25 cellular contexts compared by ENCODE assay signal in genomic region chr12:118212627-118213026, GRCh38.
DNase-seq lines count a peak whose midpoint lies in the region; ATAC-seq, FAIRE-seq and TF ChIP-seq lines count a peak whose summit lies in the region.
"Had no signal": no experiment of that assay in that cellular context is flagged by ENCODE, and none has a peak within 500 bp of the region (broad histone marks: within the 10 kb centered on the region; RNA-seq: fewer than 3 reads in every experiment).

No MANE protein-coding gene starts in this region.

- DNase-seq in HEK293T (ENCODE audit: extremely low spot score) (no peak), NCI-H2227 (lab: John Stamatoyannopoulos, UW; ENCODE audit: unreplicated experiment) (peak; percentile 68), K562 (ENCODE audit: extremely low read depth in 1 of 4, low spot score in 3 of 4) (no peak), urothelium cell line (ENCODE audit: low spot score) (no peak), hypothalamus (lab: John Stamatoyannopoulos, UW) (no peak), medulla oblongata (ENCODE audit: extremely low spot score) (no peak)
- DNase-seq: 8988T; ACHN; BE2C; C1 segment of cervical spinal cord; CD4-positive, alpha-beta memory T cell; CD4-positive, CD25-positive, alpha-beta regulatory T cell; CD8-positive, alpha-beta memory T cell; COR-L47; DMS 273 treated with DMSO at 0.1 percent for 48 hours; DMS53; DMS79; DND-41; EL; GDM1 had no signal

- TF ChIP-seq EP300 in K562 (IDR thresholded peaks at IDR 0.05; ENCODE audit: low read length), result no peak

- no peak overlapping the region for H3K9ac ChIP-seq in K562 (ENCODE audit: insufficient read depth in 1 of 2, low read depth in 2 of 2, low read length in 2 of 2)
- H3K9ac ChIP-seq: BLaER1 had no signal

- no peak overlapping the region for H3K4me2 ChIP-seq in K562 (ENCODE audit: insufficient read depth, low read length)
- H3K4me2 ChIP-seq: BLaER1 had no signal

- no peak for FAIRE-seq in K562 (lab: Jason Lieb, UNC)
- no peak for FAIRE-seq in urothelium cell line (lab: Jason Lieb, UNC)
- FAIRE-seq: A204.1, GM12878, GM12892, GM18507 had no signal

- no peak overlapping the region for H3K4me3 ChIP-seq in K562
- H3K4me3 ChIP-seq: BLaER1, GM12878 had no signal

- H2AFZ ChIP-seq in K562 (ENCODE audit: low read depth, low read length), result no peak overlapping the region

- no peak for TF ChIP-seq RAD21 in K562 (CRISPR knock-in tag; conservative IDR thresholded peaks at IDR 0.05 in 1 of 2, IDR thresholded peaks at IDR 0.05 in 1 of 2)

- CTCF ChIA-PET in HEK293T (lab: Yijun Ruan, JAX) (no interaction called here), K562 (lab: Yijun Ruan, JAX; ENCODE audit: low intra/inter-chr PET ratio) (no interaction called here)

- H4K20me1 ChIP-seq in K562 (replicated peaks; ENCODE audit: control insufficient read depth, insufficient read depth, low read length), result no peaks in the 10 kb centered on the region
- H4K20me1 ChIP-seq: BLaER1 had no signal

- TF ChIP-seq POLR2A in K562 (conservative IDR thresholded peaks at IDR 0.05), result no peak

- no peaks in the 10 kb centered on the region for H3K79me2 ChIP-seq in K562 (ENCODE audit: control insufficient read depth, insufficient read depth, low read length)

- intact Hi-C loops in K562 (cut with micrococcal nuclease), result no loop called here

- H3K27ac ChIP-seq in K562 (ENCODE audit: extremely low read depth, low read depth, low read length), result no peak overlapping the region
- H3K27ac ChIP-seq: BLaER1 had no signal

- no peaks in the 10 kb centered on the region for H3K9me1 ChIP-seq in K562 (ENCODE audit: control insufficient read depth, insufficient read depth, low read length)

- TF ChIP-seq CTCF in K562 (IDR thresholded peaks at IDR 0.05 in 2 of 3, conservative IDR thresholded peaks at IDR 0.05 in 1 of 3; ENCODE audit: insufficient read depth in 2 of 3, low read depth in 1 of 3, low read length in 3 of 3), result no peak

- no TSS peak for BruUV-seq in K562 (replicated peaks; lab: Mats Ljungman, UMichigan)

- no peaks in the 10 kb centered on the region for H3K4me1 ChIP-seq in K562 (replicated peaks in 1 of 2; ENCODE audit: control insufficient read depth in 2 of 2, insufficient read depth in 2 of 2, low read length in 2 of 2)
- H3K4me1 ChIP-seq: BE2C, BLaER1 had no signal

- peaks cover 36% of the 10 kb centered on the region; the same call in 2 of the 3 replicates for H3K36me3 ChIP-seq in K562 (ENCODE audit: control insufficient read depth, insufficient read depth, low read length)
- H3K36me3 ChIP-seq: BE2C had no signal

- no peak for ATAC-seq in K562
- ATAC-seq: GM12878 had no signal

- POLR2A ChIA-PET in HEK293T (lab: Yijun Ruan, JAX) (no interaction called here), K562 (lab: Yijun Ruan, JAX) (no interaction called here)

- in situ Hi-C loops in K562 (cut with MboI), result no loop called here

- 47% methylated on average over 2 of the region's 2 CpGs for WGBS in K562 (ENCODE audit: insufficient coverage, low coverage, missing lambda C conversion rate)

- H3K27me3 ChIP-seq in K562 (ENCODE audit: control insufficient read depth in 2 of 2, insufficient read depth in 2 of 2, low read length in 2 of 2), result no peaks in the 10 kb centered on the region
- H3K27me3 ChIP-seq: BE2C, BLaER1 had no signal

- no peaks in the 10 kb centered on the region for H3K9me3 ChIP-seq in K562 (replicated peaks; ENCODE audit: control insufficient read depth, insufficient read depth, low read depth, low read length)
- H3K9me3 ChIP-seq: BE2C, BLaER1 had no signal

TF ChIP-seq in HEK293T, 16 proteins besides CTCF, POLR2A, EP300 and RAD21:
- TF ChIP-seq PKNOX1 (IDR thresholded peaks at IDR 0.05) (peak; percentile 53), SP1 (IDR thresholded peaks at IDR 0.05) (no peak)
TF ChIP-seq in HEK293T: peak in this region for 1.

TF ChIP-seq in K562, 482 proteins besides CTCF, POLR2A, EP300 and RAD21:
- TF ChIP-seq PBX2 (CRISPR knock-in tag; IDR thresholded peaks at IDR 0.05; ENCODE audit: low read depth) (no peak), PBX2 (tag; conservative IDR thresholded peaks at IDR 0.05; ENCODE audit: low read depth) (peak; percentile 86), MEIS2 (IDR thresholded peaks at IDR 0.05; ENCODE audit: partially characterized antibody) (peak; percentile 70), PKNOX1 (IDR thresholded peaks at IDR 0.05) (peak; percentile 69), MAFG (tag; conservative IDR thresholded peaks at IDR 0.05) (0 out of 2 replicates have a peak, but pooled peaks have one; percentile 11), NFYB (IDR thresholded peaks at IDR 0.05; ENCODE audit: extremely low read depth, insufficient read length) (no peak), ELF2 (CRISPR knock-in tag; IDR thresholded peaks at IDR 0.05) (no peak), SNIP1 (IDR thresholded peaks at IDR 0.05; ENCODE audit: low read depth) (no peak)
